38 cellular contexts compared by ENCODE assay signal in the genomic region with DNA sequence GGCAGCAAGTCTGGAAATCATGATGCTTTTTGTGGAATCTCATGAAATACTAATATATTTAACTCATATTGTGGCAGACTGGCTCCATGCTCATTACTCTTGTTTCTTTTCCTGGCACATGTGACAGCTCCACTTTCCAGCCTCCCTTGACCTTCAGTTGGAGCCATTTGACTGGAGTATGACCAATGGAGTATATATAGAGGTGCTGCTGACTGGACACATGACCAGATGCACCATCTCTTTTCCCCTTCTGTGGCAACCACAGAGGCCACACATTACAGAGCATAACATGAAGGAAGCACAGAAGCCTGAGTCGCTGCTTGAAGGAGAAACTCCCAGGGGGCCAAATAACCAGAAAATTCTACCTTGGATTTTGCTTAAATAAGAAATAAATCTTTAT.
"Had no signal": no experiment of that assay in that cellular context is flagged by ENCODE, and none has a peak within 500 bp of the region (broad histone marks: within the 10 kb centered on the region; RNA-seq: fewer than 3 reads in every experiment).

No MANE protein-coding gene starts in this region.

- H3K27ac Mint-ChIP-seq: activated B cell treated with CpG ODN at 0.5 μM for 24 hours; activated CD4-positive, alpha-beta memory T cell treated with anti-CD3 and anti-CD28 coated beads, Interleukin-2, amount 10 ng/mL, durations not matched to agents 7 days and 5 days; activated CD8-positive, alpha-beta memory T cell treated with anti-CD3 and anti-CD28 coated beads, Interleukin-2, amount 10 ng/mL, durations not matched to agents 7 days and 5 days; activated naive CD4-positive, alpha-beta T cell treated with anti-CD3 and anti-CD28 coated beads, Interleukin-2, amount 50 U/mL, for 24 hours; activated naive CD8-positive, alpha-beta T cell treated with anti-CD3 and anti-CD28 coated beads, Interleukin-2, amount 10 ng/mL, durations not matched to agents 7 days and 5 days; activated T-helper 2 cell treated with anti-CD3 and anti-CD28 coated beads, Interferon-gamma antibody, Interleukin-2, Interleukin-4, amounts not matched to agents 10 μg/mL and 5 μg/mL and 100 μg/mL, durations not matched to agents 14 hours and 24 hours and 36 hours; IgD-negative memory B cell; T-cell; T-helper 17 cell had no signal

- H3K36me3 ChIP-seq: ascending aorta, cardiac muscle cell, Peyer's patch, SJCRH30 had no signal

- H3K27me3 Mint-ChIP-seq: activated CD4-positive, alpha-beta memory T cell treated with anti-CD3 and anti-CD28 coated beads, Interleukin-2, amount 10 ng/mL, durations not matched to agents 7 days and 5 days; central memory CD8-positive, alpha-beta T cell had no signal

- H3K4me1 Mint-ChIP-seq: activated B cell treated with CpG ODN at 0.5 μM for 24 hours; activated naive CD4-positive, alpha-beta T cell treated with anti-CD3 and anti-CD28 coated beads, Interleukin-2, amount 50 U/mL, for 24 hours; activated naive CD8-positive, alpha-beta T cell treated with anti-CD3 and anti-CD28 coated beads, Interleukin-2, amount 10 ng/mL, durations not matched to agents 7 days and 5 days; IgD-negative memory B cell had no signal

- H3K27ac ChIP-seq: cardiac muscle cell, Peyer's patch, SJCRH30, VCaP had no signal

- H3K9me3 ChIP-seq: ascending aorta, Peyer's patch, SJCRH30, SK-N-SH had no signal

- H3K4me3 ChIP-seq: ascending aorta, cardiac muscle cell, Peyer's patch, SJCRH30 had no signal

- H3K4me3 Mint-ChIP-seq: activated B cell treated with CpG ODN at 0.5 μM for 24 hours; activated CD4-positive, alpha-beta memory T cell treated with anti-CD3 and anti-CD28 coated beads, Interleukin-2, amount 10 ng/mL, durations not matched to agents 7 days and 5 days; activated CD8-positive, alpha-beta memory T cell treated with anti-CD3 and anti-CD28 coated beads, Interleukin-2, amount 10 ng/mL, durations not matched to agents 7 days and 5 days; activated naive CD4-positive, alpha-beta T cell treated with anti-CD3 and anti-CD28 coated beads, Interleukin-2, amount 50 U/mL, for 24 hours; activated naive CD8-positive, alpha-beta T cell treated with anti-CD3 and anti-CD28 coated beads, Interleukin-2, amount 10 ng/mL, durations not matched to agents 7 days and 5 days; central memory CD8-positive, alpha-beta T cell; IgD-negative memory B cell; T-cell; T-helper 17 cell had no signal

- ATAC-seq: activated CD8-positive, alpha-beta memory T cell treated with anti-CD3 and anti-CD28 coated beads, Interleukin-2, amount 10 ng/mL, durations not matched to agents 7 days and 5 days; PC-3; T-cell; T-helper 17 cell had no signal

- H3K27me3 ChIP-seq: ascending aorta, cardiac muscle cell, Peyer's patch, SJCRH30 had no signal

- H3K4me1 ChIP-seq: Peyer's patch had no signal

- DNase-seq: activated B cell treated with CpG ODN at 0.5 μM for 24 hours; activated CD4-positive, alpha-beta memory T cell treated with anti-CD3 and anti-CD28 coated beads, Interleukin-2, amount 10 ng/mL, durations not matched to agents 7 days and 5 days; activated CD4-positive, alpha-beta T cell treated with anti-CD3 and anti-CD28 coated beads for 1 hour; activated CD8-positive, alpha-beta memory T cell treated with anti-CD3 and anti-CD28 coated beads for 24 hours; activated CD8-positive, alpha-beta memory T cell treated with anti-CD3 and anti-CD28 coated beads, Interleukin-2, amount 10 ng/mL, durations not matched to agents 7 days and 5 days; activated CD8-positive, alpha-beta memory T cell treated with anti-CD3 and anti-CD28 coated beads, Interleukin-2, amount 50 U/mL, for 48 hours; activated gamma-delta T cell; activated naive CD4-positive, alpha-beta T cell treated with Interleukin-2 at 50 U/mL for 16 hours; activated naive CD8-positive, alpha-beta T cell treated with anti-CD3 and anti-CD28 coated beads, Interleukin-2, amount 10 ng/mL, durations not matched to agents 7 days and 5 days; activated T-cell treated with anti-CD3 and anti-CD28 coated beads, Interleukin-2, amount 50 U/mL, for 1 hour; amygdala; Karpas-422; NCI-H1092 treated with DMSO at 0.1 percent for 48 hours; NCI-H1417; NCI-H146; NCI-H187; NCI-H2029 treated with DMSO at 0.1 percent for 48 hours; NCI-H2107; NCI-H2171; NCI-H510A; NCI-H526; NCI-H748 treated with DMSO at 0.1 percent for 48 hours; NK-92 treated with Interleukin-12 subunit alpha and Interleukin-12 subunit beta, amount 100 ng/mL, for 24 hours; PC-3; Peyer's patch; SHP77; SJCRH30; SK-N-SH; T-cell; T-helper 17 cell; T-helper 9 cell had no signal

- H3K36me3 Mint-ChIP-seq: activated CD8-positive, alpha-beta memory T cell treated with anti-CD3 and anti-CD28 coated beads, Interleukin-2, amount 10 ng/mL, durations not matched to agents 7 days and 5 days; activated naive CD4-positive, alpha-beta T cell treated with anti-CD3 and anti-CD28 coated beads, Interleukin-2, amount 50 U/mL, for 24 hours; activated naive CD8-positive, alpha-beta T cell treated with anti-CD3 and anti-CD28 coated beads, Interleukin-2, amount 10 ng/mL, durations not matched to agents 7 days and 5 days; IgD-negative memory B cell; T-cell had no signal

- H3K9me3 Mint-ChIP-seq: activated CD4-positive, alpha-beta memory T cell treated with anti-CD3 and anti-CD28 coated beads, Interleukin-2, amount 10 ng/mL, durations not matched to agents 7 days and 5 days; activated naive CD4-positive, alpha-beta T cell treated with anti-CD3 and anti-CD28 coated beads, Interleukin-2, amount 50 U/mL, for 24 hours; activated naive CD8-positive, alpha-beta T cell treated with anti-CD3 and anti-CD28 coated beads, Interleukin-2, amount 10 ng/mL, durations not matched to agents 7 days and 5 days; central memory CD8-positive, alpha-beta T cell; T-cell had no signal
